Comparison of ENCODE assay signal across 11 cellular contexts in genomic region chr11:65078786-65079342, GRCh38. TPM values are rescaled to one million over a fixed set of nuclear protein-coding genes. Genes with fewer than 3 reads are reported as not detected.
A peak's percentile ranks its signal among the peaks of the same experiment; 100 is the strongest.
DNase-seq lines count a peak whose midpoint lies in the region; ATAC-seq, FAIRE-seq and TF ChIP-seq lines count a peak whose summit lies in the region.
"Had no signal": no experiment of that assay in that cellular context is flagged by ENCODE, and none has a peak within 500 bp of the region (broad histone marks: within the 10 kb centered on the region; RNA-seq: fewer than 3 reads in every experiment).

No MANE protein-coding gene starts in this region.

- no peaks in the 10 kb centered on the region for H3K36me3 ChIP-seq in CD4-positive, CD25-positive, alpha-beta regulatory T cell (ENCODE audit: control insufficient read depth, insufficient read depth, low read length)
- H3K36me3 ChIP-seq in GM23338 (ENCODE audit: insufficient read depth): peaks cover 16% of the 10 kb centered on the region
- H3K36me3 ChIP-seq in GM12878 (ENCODE audit: control insufficient read depth in 2 of 2, insufficient read depth in 2 of 2, low read length in 1 of 2): peaks cover 5 to 13% of the 10 kb centered on the region in 2 experiments; a peak in 3 of 4 replicates

- intact Hi-C loops in GM12878 (cut with micrococcal nuclease; ENCODE audit: unreplicated experiment): loop anchor here (1.0 to 5.0 kb wide), 3 partner anchors 37 to 65 kb away; partner anchors contain the start of genes ARL2, SAC3D1 and SNX15

- H3K27ac Mint-ChIP-seq in CD4-positive, CD25-positive, alpha-beta regulatory T cell: peak overlapping the region in 2 of 3 donors; percentile 86 to 90
- no peak overlapping the region for H3K27ac Mint-ChIP-seq in GM23338
- H3K27ac Mint-ChIP-seq: dendritic cell treated with granulocyte-macrophage colony-stimulating factor and Interleukin-4, amounts not matched to agents 40 ng/mL and 50 ng/mL, for 4 days had no signal

- H3K4me3 Mint-ChIP-seq in CD4-positive, CD25-positive, alpha-beta regulatory T cell: peak overlapping the region in 1 of 4 donors; percentile 2
- no peak overlapping the region; the same call in 2 of the 3 replicates for H3K4me3 Mint-ChIP-seq in GM23338
- H3K4me3 Mint-ChIP-seq: dendritic cell treated with granulocyte-macrophage colony-stimulating factor and Interleukin-4, amounts not matched to agents 40 ng/mL and 50 ng/mL, for 4 days had no signal

- POLR2A ChIA-PET in GM12878 (lab: Charles Lee): interaction anchor here (0.6 to 2.2 kb wide), 9 partner anchors 10 to 168 kb away, joined by 3 to 8 read pairs (median 4); partner anchors contain the start of gene SAC3D1

- DNase-seq in CD4-positive, CD25-positive, alpha-beta regulatory T cell: no peak
- no peak for DNase-seq in GM23338 (ENCODE audit: low spot score)
- no peak for DNase-seq in GM12878 (ENCODE audit: low read depth, low spot score)
- DNase-seq in NCI-H82 (lab: John Stamatoyannopoulos, UW): no peak
- DNase-seq in stimulated activated CD4-positive, alpha-beta T cell treated with anti-CD3 and anti-CD28 coated beads, Interleukin-1b, Interleukin-23, amount 100 ng/mL, for 48 hours: no peak
- DNase-seq: NCI-H748 treated with DMSO at 0.1 percent for 48 hours had no signal

- no peaks in the 10 kb centered on the region for H3K9me3 ChIP-seq in CD4-positive, CD25-positive, alpha-beta regulatory T cell (ENCODE audit: control insufficient read depth in 2 of 2, low read length in 2 of 2)
- no peaks in the 10 kb centered on the region for H3K9me3 ChIP-seq in GM12878 (replicated peaks; ENCODE audit: control insufficient read depth, insufficient read depth, low read length)
- H3K9me3 ChIP-seq: mucosa of descending colon had no signal

- no peaks in the 10 kb centered on the region for H3K27me3 ChIP-seq in CD4-positive, CD25-positive, alpha-beta regulatory T cell (ENCODE audit: control insufficient read depth, insufficient read depth, low read length)
- H3K27me3 ChIP-seq in GM23338 (ENCODE audit: insufficient read depth) (no peaks in the 10 kb centered on the region), GM12878 (replicated peaks in 1 of 2; ENCODE audit: control insufficient read depth in 2 of 2, insufficient read depth in 2 of 2, low read length in 1 of 2) (no peaks in the 10 kb centered on the region)

- no peaks in the 10 kb centered on the region for H3K36me3 Mint-ChIP-seq in CD4-positive, CD25-positive, alpha-beta regulatory T cell
- H3K36me3 Mint-ChIP-seq in GM23338 (ENCODE audit: low read depth): peaks cover 69% of the 10 kb centered on the region

- H3F3A ChIP-seq in GM23338 (replicated peaks; ENCODE audit: low read depth): peaks cover 29% of the 10 kb centered on the region; the same call in 1 of the 2 replicates

- no peak for TF ChIP-seq POLR2A in GM12878 (IDR thresholded peaks at IDR 0.05; ENCODE audit: low read depth, low read length)

- CTCF ChIA-PET in GM12878 (lab: Yijun Ruan, JAX): interaction anchor here (0.6 to 1.9 kb wide), 16 partner anchors 10 to 231 kb away, joined by 3 to 9 read pairs (median 4); partner anchors contain the start of genes ARL2 and SAC3D1

- no TSS peak for BruUV-seq in GM12878 (replicated peaks; lab: Mats Ljungman, UMichigan)

- H3K4me2 ChIP-seq in GM23338: no peak overlapping the region
- H3K4me2 ChIP-seq in GM12878 (ENCODE audit: control insufficient read depth, insufficient read depth): peak overlapping the region; percentile 67

- no peak overlapping the region for H3K4me3 ChIP-seq in CD4-positive, CD25-positive, alpha-beta regulatory T cell (ENCODE audit: low read depth, low read length)
- H3K4me3 ChIP-seq in GM23338 (no peak overlapping the region), GM12878 (peak overlapping the region; percentile 59)
- H3K4me3 ChIP-seq: mucosa of descending colon had no signal

- no peaks in the 10 kb centered on the region for H3K27me3 Mint-ChIP-seq in CD4-positive, CD25-positive, alpha-beta regulatory T cell
- H3K27me3 Mint-ChIP-seq in GM23338 (ENCODE audit: insufficient read depth, low read depth, poor library complexity): peaks cover 5% of the 10 kb centered on the region
- H3K27me3 Mint-ChIP-seq: dendritic cell treated with granulocyte-macrophage colony-stimulating factor and Interleukin-4, amounts not matched to agents 40 ng/mL and 50 ng/mL, for 4 days had no signal

- H3K79me2 ChIP-seq in GM23338 (replicated peaks; ENCODE audit: insufficient read depth) (peaks cover 57% of the 10 kb centered on the region), GM12878 (ENCODE audit: control insufficient read depth, insufficient read depth, low read length) (peaks cover 56% of the 10 kb centered on the region)

- H2AFZ ChIP-seq in GM23338: no peak overlapping the region
- H2AFZ ChIP-seq in GM12878 (ENCODE audit: control insufficient read depth, low read depth, low read length): peak overlapping the region; percentile 65

- SMC1A ChIA-PET in GM12878 (lab: Charles Lee; ENCODE audit: uncharacterized antibody, unreplicated experiment): interaction anchor here (0.9 to 2.3 kb wide), 4 partner anchors 10 to 64 kb away, joined by 3 to 9 read pairs (median 3); partner anchors contain the start of gene ARL2

- ATAC-seq in CD4-positive, CD25-positive, alpha-beta regulatory T cell (ENCODE audit: low read depth in 2 of 2): no peak
- ATAC-seq in GM23338 (no peak), GM12878 (peak; percentile 27), GM21360 (IDR thresholded peaks at IDR 0.05; ENCODE audit: unreplicated experiment) (no peak)
- ATAC-seq: right cardiac atrium had no signal

- H4K20me1 ChIP-seq in GM23338 (replicated peaks; ENCODE audit: insufficient read depth) (peaks cover 45% of the 10 kb centered on the region), GM12878 (ENCODE audit: control insufficient read depth, insufficient read depth) (no peaks in the 10 kb centered on the region)

- TF ChIP-seq CTCF in GM23338 (conservative IDR thresholded peaks at IDR 0.05; ENCODE audit: low read depth in 2 of 2) (no peak), GM12878 (IDR thresholded peaks at IDR 0.05 in 2 of 3, conservative IDR thresholded peaks at IDR 0.05 in 1 of 3; ENCODE audit: control insufficient read depth in 2 of 3, extremely low read depth in 1 of 3, insufficient read depth in 1 of 3, low read depth in 3 of 3, low read length in 3 of 3) (no peak)

- H3K4me1 ChIP-seq in CD4-positive, CD25-positive, alpha-beta regulatory T cell (ENCODE audit: control insufficient read depth, insufficient read depth, low read length, poor library complexity, severe bottlenecking): peaks cover 13% of the 10 kb centered on the region
- H3K4me1 ChIP-seq in GM23338 (ENCODE audit: insufficient read depth) (peaks cover 8% of the 10 kb centered on the region; the same call in 1 of the 2 replicates), GM12878 (ENCODE audit: control insufficient read depth, insufficient read depth, low read length) (peaks cover 31% of the 10 kb centered on the region)

- peaks cover 0 to 16% (median 11%) of the 10 kb centered on the region in 4 donors for H3K4me1 Mint-ChIP-seq in CD4-positive, CD25-positive, alpha-beta regulatory T cell
- peaks cover 24% of the 10 kb centered on the region for H3K4me1 Mint-ChIP-seq in GM23338

- in situ Hi-C loops in GM12878 (cut with MboI): no loop called here

- peaks cover 0 to 2% (median 0%) of the 10 kb centered on the region in 7 donors for H3K9me3 Mint-ChIP-seq in CD4-positive, CD25-positive, alpha-beta regulatory T cell
- H3K9me3 Mint-ChIP-seq in GM23338: no peaks in the 10 kb centered on the region; the same call in 2 of the 3 replicates
- H3K9me3 Mint-ChIP-seq: dendritic cell treated with granulocyte-macrophage colony-stimulating factor and Interleukin-4, amounts not matched to agents 40 ng/mL and 50 ng/mL, for 4 days had no signal

- TF ChIP-seq RAD21 in GM12878 (IDR thresholded peaks at IDR 0.05; ENCODE audit: insufficient read depth, low read depth, low read length): no peak

- H3K9me2 ChIP-seq in GM23338 (ENCODE audit: insufficient read depth): no peaks in the 10 kb centered on the region

- RAD21 ChIA-PET in GM12878 (lab: Charles Lee; ENCODE audit: unreplicated experiment): interaction anchor here (0.7 to 3.0 kb wide), 9 partner anchors 10 to 66 kb away, joined by 3 to 8 read pairs (median 3); partner anchors contain the start of genes ARL2, SAC3D1 and TM7SF2

- 80% methylated on average over 9 of the region's 9 CpGs for WGBS in GM12878 (ENCODE audit: insufficient coverage, insufficient replicate concordance, low lambda C conversion rate, missing lambda C conversion rate)

- TF ChIP-seq EP300 in GM12878 (IDR thresholded peaks at IDR 0.05; ENCODE audit: borderline replicate concordance in 1 of 2, control insufficient read depth in 1 of 2, low read depth in 2 of 2, low read length in 2 of 2): no peak

- H3K27ac ChIP-seq in CD4-positive, CD25-positive, alpha-beta regulatory T cell (ENCODE audit: insufficient read depth, low read length, poor library complexity, severe bottlenecking): peak overlapping the region; percentile 53
- H3K27ac ChIP-seq in GM23338 (ENCODE audit: low read depth) (peak overlapping the region; percentile 74; the same call in 1 of the 2 replicates), GM12878 (ENCODE audit: control insufficient read depth, insufficient read depth) (peak overlapping the region; percentile 66)

- no peak for FAIRE-seq in GM12878 (lab: Jason Lieb, UNC)

- peak overlapping the region; percentile 27 for H3K9ac ChIP-seq in GM12878 (ENCODE audit: control insufficient read depth, insufficient read depth, low read length)

RNA-seq across cellular contexts. Expression of gene CDCA5, which starts 5.0 kb away (rescaled TPM):
- 1.7 TPM for total RNA-seq in CD4-positive, CD25-positive, alpha-beta regulatory T cell
- polyA plus RNA-seq in CD4-positive, CD25-positive, alpha-beta regulatory T cell: 1 to 10 TPM in 3 of 4 donors, under 1 TPM in 1; 0.78 to 3.2 (median 1.6) TPM
- 63.3 and 70.9 TPM in 2 replicates for total RNA-seq in GM23338 (2014; rRNA removed; shearing (Covaris generic))
- polyA plus RNA-seq in GM23338 (2016; fragmentation: Nextera tagmentation; extraction: Ambion mirVana): 53.3 and 64.9 TPM in 2 replicates
- total RNA-seq in GM12878 (2013; cell fraction: nucleolus; rRNA removed): 14.2 and 15.0 TPM in 2 replicates
- total RNA-seq in GM12878 (2014; rRNA removed): 54.8 and 58.4 TPM in 2 replicates
- 46.1 and 47.9 TPM in 2 replicates for total RNA-seq in GM12878 (2014; rRNA removed; fragmentation: Illumina TruSeq; extraction: Trizol)
- 78.1 and 81.4 TPM in 2 replicates for total RNA-seq in GM12878 (2021)
- 25.0 TPM for polyA plus RNA-seq in GM12878 (2011; ENCODE audit: low read depth)
- 32.4 and 44.0 TPM in 2 replicates for polyA plus RNA-seq in GM12878 (2011; rRNA removed)
- polyA plus RNA-seq in GM12878 (2011; cell fraction: cytosol; rRNA removed): 57.8 and 59.5 TPM in 2 replicates
- polyA plus RNA-seq in GM12878 (2011; cell fraction: nucleus; rRNA removed): 41.6 and 51.2 TPM in 2 replicates
- 38.6 and 41.4 TPM in 2 replicates for polyA plus RNA-seq in GM12878 (2012)
- 44.7 and 71.4 TPM in 2 replicates for polyA plus RNA-seq in GM12878 (2014; fragmentation: Illumina TruSeq; extraction: Trizol)
- polyA plus RNA-seq in GM12878 (2014; fragmentation: Nextera tagmentation; extraction: Ambion mirVana): 10 to 100 TPM; 21.2 to 34.3 TPM
- polyA plus RNA-seq in GM12878 (2014; rRNA removed): 77.6 and 80.6 TPM in 2 replicates
- 100 to 1,000 TPM; 105 to 107 TPM for polyA plus RNA-seq in GM12878 (2016; fragmentation: Nextera tagmentation; extraction: Ambion mirVana)
- polyA minus RNA-seq in GM12878 (2011; rRNA and poly(A)+ RNA removed): 23.2 and 37.9 TPM in 2 replicates
- polyA minus RNA-seq in GM12878 (2011; cell fraction: cytosol; rRNA and poly(A)+ RNA removed): 17.2 and 25.3 TPM in 2 replicates
- 15.6 and 19.2 TPM in 2 replicates for polyA minus RNA-seq in GM12878 (2011; cell fraction: nucleus; rRNA and poly(A)+ RNA removed)

RNA-seq across cellular contexts. Expression of gene ZFPL1, which starts 5.2 kb away (rescaled TPM):
- total RNA-seq in CD4-positive, CD25-positive, alpha-beta regulatory T cell: 42.9 TPM
- 10 to 100 TPM; 27.0 to 33.2 (median 30.2) TPM for polyA plus RNA-seq in CD4-positive, CD25-positive, alpha-beta regulatory T cell
- total RNA-seq in GM23338 (2014; rRNA removed; shearing (Covaris generic)): 16.7 and 26.8 TPM in 2 replicates
- polyA plus RNA-seq in GM23338 (2016; fragmentation: Nextera tagmentation; extraction: Ambion mirVana) (23.5 and 26.3 TPM in 2 replicates), GM12878 (2011; rRNA removed) (13.0 and 24.7 TPM in 2 replicates), GM12878 (2014; fragmentation: Illumina TruSeq; extraction: Trizol) (9.7 and 20.5 TPM in 2 replicates), GM12878 (2014; fragmentation: Nextera tagmentation; extraction: Ambion mirVana) (1 to 10 TPM; 2.2 to 5.6 TPM), GM12878 (2014; rRNA removed) (29.3 and 38.0 TPM in 2 replicates), GM12878 (2016; fragmentation: Nextera tagmentation; extraction: Ambion mirVana) (10 to 100 TPM; 36.6 to 37.8 TPM)
- total RNA-seq in GM12878 (2013; cell fraction: nucleolus; rRNA removed): 48.0 and 48.2 TPM in 2 replicates
- total RNA-seq in GM12878 (2014; rRNA removed) (31.7 and 37.2 TPM in 2 replicates), GM12878 (2014; rRNA removed; fragmentation: Illumina TruSeq; extraction: Trizol) (11.0 and 13.8 TPM in 2 replicates), GM12878 (2021) (29.0 and 31.3 TPM in 2 replicates)
- polyA plus RNA-seq in GM12878 (2011; ENCODE audit: low read depth): 19.0 TPM
- 31.1 and 31.3 TPM in 2 replicates for polyA plus RNA-seq in GM12878 (2011; cell fraction: cytosol; rRNA removed)
- polyA plus RNA-seq in GM12878 (2011; cell fraction: nucleus; rRNA removed): 66.5 and 81.1 TPM in 2 replicates
- 32.6 and 52.6 TPM in 2 replicates for polyA plus RNA-seq in GM12878 (2012)
- polyA minus RNA-seq in GM12878 (2011; rRNA and poly(A)+ RNA removed): 24.6 and 30.6 TPM in 2 replicates
- polyA minus RNA-seq in GM12878 (2011; cell fraction: cytosol; rRNA and poly(A)+ RNA removed): 14.3 and 16.2 TPM in 2 replicates
- 36.6 and 64.6 TPM in 2 replicates for polyA minus RNA-seq in GM12878 (2011; cell fraction: nucleus; rRNA and poly(A)+ RNA removed)

RNA-seq across cellular contexts. Expression of gene VPS51, which starts 17.1 kb away (rescaled TPM):
- total RNA-seq in CD4-positive, CD25-positive, alpha-beta regulatory T cell: 234 TPM
- 100 to 1,000 TPM in 1 of 4 donors, 10 to 100 TPM in 3; 84.2 to 109 (median 96.3) TPM for polyA plus RNA-seq in CD4-positive, CD25-positive, alpha-beta regulatory T cell
- total RNA-seq in GM23338 (2014; rRNA removed; shearing (Covaris generic)): 435 and 450 TPM in 2 replicates
- polyA plus RNA-seq in GM23338 (2016; fragmentation: Nextera tagmentation; extraction: Ambion mirVana): 42.2 and 45.3 TPM in 2 replicates
- 185 and 198 TPM in 2 replicates for total RNA-seq in GM12878 (2013; cell fraction: nucleolus; rRNA removed)
- 213 and 279 TPM in 2 replicates for total RNA-seq in GM12878 (2014; rRNA removed)
- 55.8 and 61.6 TPM in 2 replicates for total RNA-seq in GM12878 (2014; rRNA removed; fragmentation: Illumina TruSeq; extraction: Trizol)
- total RNA-seq in GM12878 (2021): 130 and 140 TPM in 2 replicates
- polyA plus RNA-seq in GM12878 (2011; ENCODE audit: low read depth): 45.9 TPM
- 37.6 and 91.8 TPM in 2 replicates for polyA plus RNA-seq in GM12878 (2011; rRNA removed)
- polyA plus RNA-seq in GM12878 (2011; cell fraction: cytosol; rRNA removed): 91.7 and 147 TPM in 2 replicates
- polyA plus RNA-seq in GM12878 (2011; cell fraction: nucleus; rRNA removed): 175 and 180 TPM in 2 replicates
- polyA plus RNA-seq in GM12878 (2012): 112 and 203 TPM in 2 replicates
- polyA plus RNA-seq in GM12878 (2014; fragmentation: Illumina TruSeq; extraction: Trizol): 8.9 and 25.1 TPM in 2 replicates
- 1 to 10 TPM; 1.5 to 8.6 TPM for polyA plus RNA-seq in GM12878 (2014; fragmentation: Nextera tagmentation; extraction: Ambion mirVana)
- 123 and 185 TPM in 2 replicates for polyA plus RNA-seq in GM12878 (2014; rRNA removed)
- polyA plus RNA-seq in GM12878 (2016; fragmentation: Nextera tagmentation; extraction: Ambion mirVana): 10 to 100 TPM; 41.9 to 50.7 TPM
- polyA minus RNA-seq in GM12878 (2011; rRNA and poly(A)+ RNA removed): 120 and 190 TPM in 2 replicates
- polyA minus RNA-seq in GM12878 (2011; cell fraction: cytosol; rRNA and poly(A)+ RNA removed): 85.1 and 134 TPM in 2 replicates
- 44.9 and 77.3 TPM in 2 replicates for polyA minus RNA-seq in GM12878 (2011; cell fraction: nucleus; rRNA and poly(A)+ RNA removed)

RNA-seq across cellular contexts. Expression of gene NAALADL1, which starts 20.5 kb away (rescaled TPM):
- total RNA-seq in CD4-positive, CD25-positive, alpha-beta regulatory T cell: 16.4 TPM
- polyA plus RNA-seq in CD4-positive, CD25-positive, alpha-beta regulatory T cell: 10 to 100 TPM; 23.9 to 52.2 (median 32.3) TPM
- total RNA-seq in GM23338 (2014; rRNA removed; shearing (Covaris generic)): 11.0 and 13.7 TPM in 2 replicates
- 8.0 and 11.1 TPM in 2 replicates for polyA plus RNA-seq in GM23338 (2016; fragmentation: Nextera tagmentation; extraction: Ambion mirVana)
- total RNA-seq in GM12878 (2013; cell fraction: nucleolus; rRNA removed): 0.95 and 1.0 TPM in 2 replicates
- 4.7 TPM in 2 replicates for total RNA-seq in GM12878 (2014; rRNA removed)
- total RNA-seq in GM12878 (2014; rRNA removed; fragmentation: Illumina TruSeq; extraction: Trizol): 2.7 and 4.2 TPM in 2 replicates
- total RNA-seq in GM12878 (2021): 3.3 and 4.0 TPM in 2 replicates
- polyA plus RNA-seq in GM12878 (2011; ENCODE audit: low read depth): 6.5 TPM
- 0.24 and 0.77 TPM in 2 replicates for polyA plus RNA-seq in GM12878 (2011; rRNA removed)
- 0.25 and 0.70 TPM in 2 replicates for polyA plus RNA-seq in GM12878 (2011; cell fraction: cytosol; rRNA removed)
- polyA plus RNA-seq in GM12878 (2011; cell fraction: nucleus; rRNA removed): 1.5 and 2.4 TPM in 2 replicates
- polyA plus RNA-seq in GM12878 (2012): 11.2 and 13.3 TPM in 2 replicates
- 0.27 and 1.6 TPM in 2 replicates for polyA plus RNA-seq in GM12878 (2014; fragmentation: Illumina TruSeq; extraction: Trizol)
- 1 to 10 TPM; 1.3 TPM for polyA plus RNA-seq in GM12878 (2014; fragmentation: Nextera tagmentation; extraction: Ambion mirVana)
- polyA plus RNA-seq in GM12878 (2014; rRNA removed): 5.5 and 7.1 TPM in 2 replicates
- polyA plus RNA-seq in GM12878 (2016; fragmentation: Nextera tagmentation; extraction: Ambion mirVana): 1 to 10 TPM; 1.1 to 1.4 TPM
- polyA minus RNA-seq in GM12878 (2011; rRNA and poly(A)+ RNA removed): 0.15 TPM in 1 of 2 replicates, not detected in the other
- not detected in 2 replicates for polyA minus RNA-seq in GM12878 (2011; cell fraction: cytosol; rRNA and poly(A)+ RNA removed)
- not detected in 2 replicates for polyA minus RNA-seq in GM12878 (2011; cell fraction: nucleus; rRNA and poly(A)+ RNA removed)
- total RNA-seq: Calu3 had no signal

RNA-seq across cellular contexts. Expression of gene TM7SF2, which starts 32.8 kb away (rescaled TPM):
- 20.2 TPM for total RNA-seq in CD4-positive, CD25-positive, alpha-beta regulatory T cell
- polyA plus RNA-seq in CD4-positive, CD25-positive, alpha-beta regulatory T cell: 10 to 100 TPM in 2 of 4 donors, 1 to 10 TPM in 2; 8.0 to 11.1 (median 9.4) TPM
- total RNA-seq in GM23338 (2014; rRNA removed; shearing (Covaris generic)): 70.2 and 82.3 TPM in 2 replicates
- polyA plus RNA-seq in GM23338 (2016; fragmentation: Nextera tagmentation; extraction: Ambion mirVana): 43.5 and 48.7 TPM in 2 replicates
- total RNA-seq in GM12878 (2013; cell fraction: nucleolus; rRNA removed): 19.4 and 25.9 TPM in 2 replicates
- 29.6 and 32.8 TPM in 2 replicates for total RNA-seq in GM12878 (2014; rRNA removed)
- 9.2 and 9.3 TPM in 2 replicates for total RNA-seq in GM12878 (2014; rRNA removed; fragmentation: Illumina TruSeq; extraction: Trizol)
- 30.2 and 31.2 TPM in 2 replicates for total RNA-seq in GM12878 (2021)
- polyA plus RNA-seq in GM12878 (2011; ENCODE audit: low read depth): 11.5 TPM
- polyA plus RNA-seq in GM12878 (2011; rRNA removed): 4.8 and 11.0 TPM in 2 replicates
- polyA plus RNA-seq in GM12878 (2011; cell fraction: cytosol; rRNA removed): 15.4 and 15.7 TPM in 2 replicates
- polyA plus RNA-seq in GM12878 (2011; cell fraction: nucleus; rRNA removed): 57.8 and 60.5 TPM in 2 replicates
- polyA plus RNA-seq in GM12878 (2012): 19.4 and 19.7 TPM in 2 replicates
- 4.3 and 11.3 TPM in 2 replicates for polyA plus RNA-seq in GM12878 (2014; fragmentation: Illumina TruSeq; extraction: Trizol)
- 1 to 10 TPM in 1 of 2 experiments, under 1 TPM in 1; 0.52 to 2.9 TPM for polyA plus RNA-seq in GM12878 (2014; fragmentation: Nextera tagmentation; extraction: Ambion mirVana)
- polyA plus RNA-seq in GM12878 (2014; rRNA removed): 37.9 and 38.2 TPM in 2 replicates
- polyA plus RNA-seq in GM12878 (2016; fragmentation: Nextera tagmentation; extraction: Ambion mirVana): 10 to 100 TPM; 47.4 to 57.7 TPM
- polyA minus RNA-seq in GM12878 (2011; rRNA and poly(A)+ RNA removed): 13.7 and 19.6 TPM in 2 replicates
- 4.4 and 7.5 TPM in 2 replicates for polyA minus RNA-seq in GM12878 (2011; cell fraction: cytosol; rRNA and poly(A)+ RNA removed)
- polyA minus RNA-seq in GM12878 (2011; cell fraction: nucleus; rRNA and poly(A)+ RNA removed): 14.4 and 22.4 TPM in 2 replicates
